Comparison of ENCODE assay signal across 19 cellular contexts in genomic region chrX:46959985-46960700, GRCh38. TPM values are rescaled to one million over a fixed set of nuclear protein-coding genes. Genes with fewer than 3 reads are reported as not detected.
A peak's percentile ranks its signal among the peaks of the same experiment; 100 is the strongest.
DNase-seq lines count a peak whose midpoint lies in the region; ATAC-seq, FAIRE-seq and TF ChIP-seq lines count a peak whose summit lies in the region.
"Had no signal": no experiment of that assay in that cellular context is flagged by ENCODE, and none has a peak within 500 bp of the region (broad histone marks: within the 10 kb centered on the region; RNA-seq: fewer than 3 reads in every experiment).

No MANE protein-coding gene starts in this region.

- intact Hi-C loops in HepG2 (cut with micrococcal nuclease; ENCODE audit: unreplicated experiment): no loop called here
- intact Hi-C loops in right lobe of liver (cut with DNase I): no loop called here

- no peak for FAIRE-seq in HepG2 (lab: Jason Lieb, UNC)
- FAIRE-seq: A549, G401.6, GM12878 had no signal

- POLR2A ChIA-PET in HepG2 (lab: Yijun Ruan, JAX): no interaction called here

- TF ChIP-seq CTCF in liver (IDR thresholded peaks at IDR 0.05; ENCODE audit: low read depth, low read length, missing input control): no peak
- TF ChIP-seq CTCF in HepG2 (CRISPR knock-in tag; IDR thresholded peaks at IDR 0.05): no peak
- TF ChIP-seq CTCF in right lobe of liver (IDR thresholded peaks at IDR 0.05): no peak
- no peak for TF ChIP-seq CTCF in GM10266 (IDR thresholded peaks at IDR 0.05; ENCODE audit: control insufficient read depth, insufficient read depth, low read depth, missing control alignments)

- peak overlapping the region; percentile 43 to 87 for H3K27ac ChIP-seq in liver (ENCODE audit: low read depth in 1 of 2, low read length in 2 of 2)
- H3K27ac ChIP-seq in HepG2 (ENCODE audit: extremely low read length, insufficient read depth, low read length): no peak overlapping the region
- peak overlapping the region in 2 of 3 donors; percentile 63 to 71 for H3K27ac ChIP-seq in right lobe of liver
- H3K27ac ChIP-seq in effector memory CD4-positive, alpha-beta T cell (ENCODE audit: insufficient read depth, low read length, poor library complexity, severe bottlenecking): no peak overlapping the region
- H3K27ac ChIP-seq: A549 had no signal

- ATAC-seq in HepG2 (no peak), right lobe of liver (peak; percentile 54 to 70 (median 59)), GM21447 (IDR thresholded peaks at IDR 0.05; ENCODE audit: unreplicated experiment) (no peak)
- ATAC-seq: GM12878, PC-3 had no signal

- 47% methylated on average over 3 of the region's 3 CpGs for WGBS in liver
- whole genome bisulfite sequencing in HepG2 (ENCODE audit: low lambda C conversion rate): 96% methylated on average over 3 of the region's 3 CpGs
- WGBS in right lobe of liver (ENCODE audit: insufficient coverage, low coverage, low lambda C conversion rate, missing lambda C conversion rate): 51% methylated on average over 3 of the region's 3 CpGs

- H3K4me3 ChIP-seq in liver (ENCODE audit: low read depth in 1 of 3, low read length in 3 of 3): no peak overlapping the region
- H3K4me3 ChIP-seq in HepG2 (replicated peaks in 1 of 3; ENCODE audit: insufficient read depth in 1 of 3, low read depth in 2 of 3, low read length in 3 of 3): no peak overlapping the region
- H3K4me3 ChIP-seq in right lobe of liver: no peak overlapping the region
- no peak overlapping the region for H3K4me3 ChIP-seq in effector memory CD4-positive, alpha-beta T cell (ENCODE audit: insufficient read depth, low read depth, low read length, poor library complexity, severe bottlenecking)
- H3K4me3 ChIP-seq: A549, GM12878 had no signal

- in situ Hi-C loops in HepG2 (cut with HindIII; ENCODE audit: extremely low pct_ligation_motif_present, low pct_unique_long_range_greater_than_20kb): no loop called here

- DNase-seq in HepG2 (ENCODE audit: low spot score): no peak
- DNase-seq in M059J (ENCODE audit: low read depth): peak; percentile 52
- DNase-seq in right lobe of liver: peak in 1 of 3 donors; percentile 43
- DNase-seq in GM10266 (ENCODE audit: extremely low spot score): no peak
- DNase-seq in effector memory CD4-positive, alpha-beta T cell: no peak
- no peak for DNase-seq in hypothalamus (lab: John Stamatoyannopoulos, UW)
- DNase-seq: COR-L47; Kasumi-1; NCI-H1105 treated with DMSO at 0.1 percent for 48 hours; NCI-H1694 treated with DMSO at 0.1 percent for 48 hours; NCI-H446; NCI-H69; NK-92 treated with Interleukin-12 subunit alpha and Interleukin-12 subunit beta, amount 100 ng/mL, for 24 hours; PC-3 had no signal

- peaks cover 5 to 41% (median 26%) of the 10 kb centered on the region in 4 donors for H3K4me1 ChIP-seq in liver (ENCODE audit: control insufficient read depth in 4 of 4, insufficient read depth in 4 of 4, low read length in 3 of 4)
- peaks cover 63% of the 10 kb centered on the region for H3K4me1 ChIP-seq in HepG2 (ENCODE audit: insufficient read depth, low read length)
- peaks cover 0 to 37% (median 0%) of the 10 kb centered on the region in 4 donors for H3K4me1 ChIP-seq in right lobe of liver
- no peaks in the 10 kb centered on the region for H3K4me1 ChIP-seq in effector memory CD4-positive, alpha-beta T cell (ENCODE audit: control insufficient read depth, insufficient read depth, low read length, poor library complexity, severe bottlenecking)

- no peaks in the 10 kb centered on the region for H3K36me3 ChIP-seq in liver (ENCODE audit: control insufficient read depth in 4 of 4, insufficient read depth in 3 of 4, low read depth in 1 of 4, low read length in 3 of 4)
- H3K36me3 ChIP-seq in HepG2 (replicated peaks in 1 of 2; ENCODE audit: control insufficient read depth in 1 of 2, insufficient read depth in 2 of 2, low read length in 2 of 2): no peaks in the 10 kb centered on the region
- H3K36me3 ChIP-seq in right lobe of liver: no peaks in the 10 kb centered on the region
- no peaks in the 10 kb centered on the region for H3K36me3 ChIP-seq in effector memory CD4-positive, alpha-beta T cell (ENCODE audit: control insufficient read depth, insufficient read depth, low read length)

- peaks cover 45% of the 10 kb centered on the region for H3K79me2 ChIP-seq in HepG2 (ENCODE audit: insufficient read depth, low read length)

- H3K9ac ChIP-seq in liver (ENCODE audit: low read depth in 1 of 2, low read length in 2 of 2): no peak overlapping the region
- H3K9ac ChIP-seq in HepG2 (ENCODE audit: insufficient read depth, low read depth, low read length): no peak overlapping the region

- no TSS peak for BruUV-seq in HepG2 (replicated peaks; lab: Mats Ljungman, UMichigan)

- no peak overlapping the region for H2AFZ ChIP-seq in HepG2 (ENCODE audit: low read length)

- no peak overlapping the region for H3K4me2 ChIP-seq in HepG2 (ENCODE audit: low read depth, low read length)
- H3K4me2 ChIP-seq: A549 had no signal

- no peaks in the 10 kb centered on the region for H3K9me3 ChIP-seq in liver (ENCODE audit: control insufficient read depth in 4 of 4, low read length in 3 of 4)
- no peaks in the 10 kb centered on the region for H3K9me3 ChIP-seq in HepG2 (ENCODE audit: low read length)
- no peaks in the 10 kb centered on the region for H3K9me3 ChIP-seq in right lobe of liver
- no peaks in the 10 kb centered on the region for H3K9me3 ChIP-seq in effector memory CD4-positive, alpha-beta T cell (ENCODE audit: control insufficient read depth, low read length)
- H3K9me3 ChIP-seq: A549 had no signal

- H4K20me1 ChIP-seq in HepG2 (ENCODE audit: insufficient read depth, low read length): no peaks in the 10 kb centered on the region

- CTCF ChIA-PET in HepG2 (lab: Yijun Ruan, JAX; ENCODE audit: low intra/inter-chr PET ratio, low total read pairs): no interaction called here

- no peak for TF ChIP-seq POLR2A in HepG2 (IDR thresholded peaks at IDR 0.05; ENCODE audit: insufficient read depth in 1 of 2, low read depth in 2 of 2, low read length in 2 of 2)
- no peak for TF ChIP-seq POLR2A in right lobe of liver (IDR thresholded peaks at IDR 0.05)

- TF ChIP-seq EP300 in HepG2 (IDR thresholded peaks at IDR 0.05; ENCODE audit: low read depth in 2 of 2, low read length in 2 of 2) (no peak), HepG2 (CRISPR knock-in tag; IDR thresholded peaks at IDR 0.05; ENCODE audit: borderline replicate concordance) (no peak)

- H3K27me3 ChIP-seq in liver (ENCODE audit: control insufficient read depth in 4 of 4, insufficient read depth in 4 of 4, low read length in 3 of 4) (no peaks in the 10 kb centered on the region), HepG2 (ENCODE audit: control insufficient read depth in 1 of 2, insufficient read depth in 2 of 2, low read length in 2 of 2) (no peaks in the 10 kb centered on the region), right lobe of liver (no peaks in the 10 kb centered on the region)
- no peaks in the 10 kb centered on the region for H3K27me3 ChIP-seq in effector memory CD4-positive, alpha-beta T cell (replicated peaks; ENCODE audit: control insufficient read depth, insufficient read depth, low read length, poor library complexity, severe bottlenecking)

- TF ChIP-seq RAD21 in liver (IDR thresholded peaks at IDR 0.05) (no peak), HepG2 (CRISPR knock-in tag; IDR thresholded peaks at IDR 0.05) (no peak)

TF ChIP-seq in liver, 16 proteins besides CTCF, POLR2A, EP300 and RAD21:
- no peak for TF ChIP-seq EGR1 (IDR thresholded peaks at IDR 0.05; ENCODE audit: low read depth in 2 of 2)
- no peak for TF ChIP-seq FOXA1 (IDR thresholded peaks at IDR 0.05)

TF ChIP-seq in HepG2, 621 proteins besides CTCF, POLR2A, EP300 and RAD21 (continues in another document):
- TF ChIP-seq KDM5A (IDR thresholded peaks at IDR 0.05; ENCODE audit: borderline replicate concordance, low read length): no peak
- no peak for TF ChIP-seq CREB3 (CRISPR knock-in tag; IDR thresholded peaks at IDR 0.05)
- TF ChIP-seq SNAPC5 (CRISPR knock-in tag; IDR thresholded peaks at IDR 0.05; ENCODE audit: borderline replicate concordance): no peak
- no peak for TF ChIP-seq SRF (IDR thresholded peaks at IDR 0.05; ENCODE audit: low read depth, low read length)

RNA-seq across cellular contexts. Expression of gene JADE3, which starts 47.9 kb away (rescaled TPM):
- 1 to 10 TPM; 6.1 to 9.0 TPM for total RNA-seq in liver
- polyA plus RNA-seq in liver: 1 to 10 TPM; 2.6 to 4.4 TPM
- total RNA-seq in HepG2 (2016; rRNA removed; fragmentation: Illumina TruSeq; extraction: Trizol): 7.7 and 16.9 TPM in 2 replicates
- total RNA-seq in HepG2 (2016; cell fraction: cytosol; rRNA removed; fragmentation: Illumina TruSeq; extraction: Trizol; ENCODE audit: low read depth): 1.0 and 1.6 TPM in 2 replicates
- 7.4 and 14.6 TPM in 2 replicates for total RNA-seq in HepG2 (2016; cell fraction: insoluble cytoplasmic fraction; rRNA removed; fragmentation: Illumina TruSeq; extraction: Trizol)
- total RNA-seq in HepG2 (2016; cell fraction: membrane; rRNA removed; fragmentation: Illumina TruSeq; extraction: Trizol): 4.6 and 5.1 TPM in 2 replicates
- 7.6 and 8.0 TPM in 2 replicates for total RNA-seq in HepG2 (2016; cell fraction: nucleus; rRNA removed; fragmentation: Illumina TruSeq; extraction: Trizol)
- 7.8 and 8.2 TPM in 2 replicates for polyA plus RNA-seq in HepG2 (2011; rRNA removed)
- polyA plus RNA-seq in HepG2 (2011; cell fraction: cytosol; rRNA removed): 4.0 and 5.8 TPM in 2 replicates
- 4.2 and 5.2 TPM in 2 replicates for polyA plus RNA-seq in HepG2 (2011; cell fraction: nucleus; rRNA removed)
- polyA plus RNA-seq in HepG2 (2012): 8.5 and 8.8 TPM in 2 replicates
- polyA plus RNA-seq in HepG2 (2016; cell fraction: cytosol; fragmentation: Illumina TruSeq; extraction: Trizol; ENCODE audit: low read depth): 0.50 and 0.54 TPM in 2 replicates
- polyA plus RNA-seq in HepG2 (2016; cell fraction: insoluble cytoplasmic fraction; fragmentation: Illumina TruSeq; extraction: Trizol; ENCODE audit: low read depth): 14.0 TPM in 2 replicates
- 2.4 and 2.9 TPM in 2 replicates for polyA plus RNA-seq in HepG2 (2016; cell fraction: membrane; fragmentation: Illumina TruSeq; extraction: Trizol; ENCODE audit: low read depth)
- 11.0 and 11.4 TPM in 2 replicates for polyA plus RNA-seq in HepG2 (2016; cell fraction: nucleus; fragmentation: Illumina TruSeq; extraction: Trizol; ENCODE audit: insufficient read depth, low read depth)
- 6.2 and 27.6 TPM in 2 replicates for polyA minus RNA-seq in HepG2 (2011; rRNA and poly(A)+ RNA removed; ENCODE audit: low replicate concordance)
- polyA minus RNA-seq in HepG2 (2011; cell fraction: cytosol; rRNA and poly(A)+ RNA removed): 6.2 and 7.2 TPM in 2 replicates
- polyA minus RNA-seq in HepG2 (2011; cell fraction: nucleus; rRNA and poly(A)+ RNA removed): 7.5 and 8.7 TPM in 2 replicates
- total RNA-seq in M059J (2014; rRNA removed; shearing (Covaris generic)): 5.4 and 8.6 TPM in 2 replicates
- total RNA-seq in right lobe of liver: 10 to 100 TPM in 2 of 6 experiments, 1 to 10 TPM in 4; 6.5 to 10.1 (median 9.1) TPM

Comparison
In these comparisons a context has a peak if more than half of its experiments do, and no peak if none do; other contexts are left out.
1. H3K27ac ChIP-seq: peak in liver (2 of 2) and right lobe of liver (2 of 3); none in HepG2 (single experiment) and effector memory CD4-positive, alpha-beta T cell (single experiment).
2. ATAC-seq: peak in right lobe of liver (4 of 4); none in HepG2 (single experiment) and GM21447 (single experiment).